Comparison of ENCODE assay signal across 10 cellular contexts in the genomic region with DNA sequence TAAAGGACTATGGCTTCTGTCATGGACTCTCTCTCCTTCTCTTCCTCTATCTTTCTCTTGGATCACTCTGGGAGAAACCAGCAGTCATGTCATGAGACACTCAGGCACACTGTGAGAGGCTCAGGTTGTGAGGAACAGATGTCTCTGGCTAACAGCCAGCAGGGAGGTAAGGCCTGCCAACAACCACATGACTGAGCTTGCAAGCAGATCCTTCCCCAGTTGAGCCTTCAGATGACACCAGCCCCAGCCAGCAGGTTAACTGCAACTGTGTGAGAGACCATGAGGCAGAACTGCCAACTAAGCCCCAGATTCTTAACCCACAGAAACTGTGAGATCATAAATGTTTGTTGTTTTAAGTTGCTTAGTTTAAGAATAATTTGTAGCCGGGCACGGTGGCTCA.
DNase-seq lines count a peak whose midpoint lies in the region; TF ChIP-seq lines count a peak whose summit lies in the region.
"Had no signal": no experiment of that assay in that cellular context is flagged by ENCODE, and none has a peak within 500 bp of the region (broad histone marks: within the 10 kb centered on the region; RNA-seq: fewer than 3 reads in every experiment).

No MANE protein-coding gene starts in this region.

- H3K27me3 ChIP-seq in MG63 (no peaks in the 10 kb centered on the region), neural progenitor cell (no peaks in the 10 kb centered on the region), colonic mucosa (no peaks in the 10 kb centered on the region)
- H3K27me3 ChIP-seq: vagina had no signal

- H3K79me2 ChIP-seq in neural progenitor cell (ENCODE audit: low read depth): no peaks in the 10 kb centered on the region

- H3K4me3 ChIP-seq in MG63 (no peak overlapping the region), neural progenitor cell (no peak overlapping the region), colonic mucosa (no peak overlapping the region)
- H3K4me3 ChIP-seq: GM23248, vagina had no signal

- H3K36me3 ChIP-seq in MG63: no peaks in the 10 kb centered on the region
- no peaks in the 10 kb centered on the region for H3K36me3 ChIP-seq in neural progenitor cell
- no peaks in the 10 kb centered on the region for H3K36me3 ChIP-seq in colonic mucosa
- H3K36me3 ChIP-seq: vagina had no signal

- H3K9me3 ChIP-seq in MG63 (peaks cover 13% of the 10 kb centered on the region), neural progenitor cell (ENCODE audit: low read depth) (no peaks in the 10 kb centered on the region), colonic mucosa (no peaks in the 10 kb centered on the region)
- H3K9me3 ChIP-seq: vagina had no signal

- H3K27me3 Mint-ChIP-seq in neural progenitor cell (ENCODE audit: insufficient read depth, low read depth): peaks cover 3% of the 10 kb centered on the region

- H3K4me1 ChIP-seq in neural progenitor cell: peaks cover 5% of the 10 kb centered on the region
- H3K4me1 ChIP-seq in colonic mucosa: no peaks in the 10 kb centered on the region

- peak; percentile 44 for DNase-seq in activated CD4-positive, alpha-beta T cell treated with anti-CD3 and anti-CD28 coated beads for 48 hours
- DNase-seq in activated CD4-positive, alpha-beta T cell treated with anti-CD3 and anti-CD28 coated beads, Interleukin-2, amount 50 U/mL, for 4 hours: no peak
- peak; percentile 34 for DNase-seq in MG63
- peak; percentile 10 for DNase-seq in amniotic epithelial cell (ENCODE audit: low read depth)
- no peak for DNase-seq in neural progenitor cell (ENCODE audit: low spot score)
- DNase-seq in head of caudate nucleus: no peak
- DNase-seq in cerebellum (ENCODE audit: low spot score): no peak
- no peak for DNase-seq in colonic mucosa
- DNase-seq: GM23248 had no signal

- H3K27ac Mint-ChIP-seq in neural progenitor cell: no peak overlapping the region

- H3K4me2 ChIP-seq in neural progenitor cell: no peak overlapping the region

- no peaks in the 10 kb centered on the region for H3K36me3 Mint-ChIP-seq in neural progenitor cell

- H3K9me3 Mint-ChIP-seq in neural progenitor cell: peaks cover 7% of the 10 kb centered on the region

- H3K27ac ChIP-seq in neural progenitor cell: no peak overlapping the region
- H3K27ac ChIP-seq in colonic mucosa: no peak overlapping the region
- H3K27ac ChIP-seq: GM23248 had no signal

- TF ChIP-seq CTCF in neural progenitor cell (IDR thresholded peaks at IDR 0.05) (no peak), colonic mucosa (IDR thresholded peaks at IDR 0.05) (no peak)

- no peak overlapping the region for H2AFZ ChIP-seq in neural progenitor cell (replicated peaks)
- H2AFZ ChIP-seq: GM23248 had no signal

- H3K4me1 Mint-ChIP-seq in neural progenitor cell: no peaks in the 10 kb centered on the region

- H3K4me3 Mint-ChIP-seq in neural progenitor cell: peak overlapping the region; percentile 18

- no peak overlapping the region for H3K9ac ChIP-seq in neural progenitor cell
- H3K9ac ChIP-seq in colonic mucosa (ENCODE audit: low read depth in 2 of 2, low read length in 2 of 2): no peak overlapping the region
- H3K9ac ChIP-seq: GM23248 had no signal

- H3F3A ChIP-seq in neural progenitor cell (ENCODE audit: low read depth): no peaks in the 10 kb centered on the region

- H4K20me1 ChIP-seq in neural progenitor cell (ENCODE audit: low read depth): no peaks in the 10 kb centered on the region

- intact Hi-C loops in head of caudate nucleus (cut with DNase I) (no loop called here), colonic mucosa (cut with DNase I) (no loop called here)

Comparison
In these comparisons a context has a peak if more than half of its experiments do, and no peak if none do; other contexts are left out.
1. DNase-seq: peak in activated CD4-positive, alpha-beta T cell treated with anti-CD3 and anti-CD28 coated beads for 48 hours (single experiment), MG63 (single experiment) and amniotic epithelial cell (single experiment); none in activated CD4-positive, alpha-beta T cell treated with anti-CD3 and anti-CD28 coated beads, Interleukin-2, amount 50 U/mL, for 4 hours (0 of 2), neural progenitor cell (single experiment), head of caudate nucleus (0 of 42), cerebellum (single experiment) and colonic mucosa (single experiment).